Comparison of ENCODE assay signal across 2 cellular contexts in genomic region chr7:80632819-80633218, GRCh38.
A peak's percentile ranks its signal among the peaks of the same experiment; 100 is the strongest.
TF ChIP-seq lines count a peak whose summit lies in the region.

No MANE protein-coding gene starts in this region.

TF ChIP-seq in IMR-90, 13 proteins besides CTCF, POLR2A, EP300 and RAD21:
- TF ChIP-seq FOS (IDR thresholded peaks at IDR 0.05; ENCODE audit: low read depth, low read length) (no peak), RFX5 (IDR thresholded peaks at IDR 0.05; ENCODE audit: low read depth, low read length) (no peak), MXI1 (IDR thresholded peaks at IDR 0.05; ENCODE audit: borderline replicate concordance, low read depth, low read length) (no peak), BHLHE40 (IDR thresholded peaks at IDR 0.05; ENCODE audit: low read depth, low read length) (no peak), CHD1 (IDR thresholded peaks at IDR 0.05; ENCODE audit: low read depth, low read length) (no peak), CEBPB (IDR thresholded peaks at IDR 0.05; ENCODE audit: low read depth, low read length) (no peak), MAZ (IDR thresholded peaks at IDR 0.05; ENCODE audit: borderline replicate concordance, low read depth, low read length) (no peak), SMC3 (IDR thresholded peaks at IDR 0.05; ENCODE audit: low read depth, low read length) (no peak), NFE2L2 (IDR thresholded peaks at IDR 0.05; ENCODE audit: low read depth, low read length) (no peak), RCOR1 (IDR thresholded peaks at IDR 0.05; ENCODE audit: insufficient replicate concordance, low read length) (no peak)
- TF ChIP-seq, protein P1, sequence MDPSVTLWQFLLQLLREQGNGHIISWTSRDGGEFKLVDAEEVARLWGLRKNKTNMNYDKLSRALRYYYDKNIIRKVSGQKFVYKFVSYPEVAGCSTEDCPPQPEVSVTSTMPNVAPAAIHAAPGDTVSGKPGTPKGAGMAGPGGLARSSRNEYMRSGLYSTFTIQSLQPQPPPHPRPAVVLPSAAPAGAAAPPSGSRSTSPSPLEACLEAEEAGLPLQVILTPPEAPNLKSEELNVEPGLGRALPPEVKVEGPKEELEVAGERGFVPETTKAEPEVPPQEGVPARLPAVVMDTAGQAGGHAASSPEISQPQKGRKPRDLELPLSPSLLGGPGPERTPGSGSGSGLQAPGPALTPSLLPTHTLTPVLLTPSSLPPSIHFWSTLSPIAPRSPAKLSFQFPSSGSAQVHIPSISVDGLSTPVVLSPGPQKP (IDR thresholded peaks at IDR 0.05; ENCODE audit: borderline replicate concordance, low read depth, low read length) = no peak
TF ChIP-seq in IMR-90: peak in this region for 0.

TF ChIP-seq in HepG2, 621 proteins besides CTCF, POLR2A, EP300 and RAD21:
- TF ChIP-seq CEBPB (IDR thresholded peaks at IDR 0.05; ENCODE audit: borderline replicate concordance, low read depth, low read length) = peak; percentile 24; the same call in 1 of the 2 replicates
- TF ChIP-seq ZNF101 (CRISPR knock-in tag; IDR thresholded peaks at IDR 0.05; ENCODE audit: borderline replicate concordance, low read depth) = no peak
- no peak for TF ChIP-seq FOXP1 (IDR thresholded peaks at IDR 0.05)
- no peak for TF ChIP-seq FOXP1 (CRISPR knock-in tag; IDR thresholded peaks at IDR 0.05)
- TF ChIP-seq GATAD2A (CRISPR knock-in tag; IDR thresholded peaks at IDR 0.05) = 0 out of 2 replicates have a peak, but pooled peaks have one; percentile 22
- TF ChIP-seq ZFP91 (CRISPR knock-in tag; IDR thresholded peaks at IDR 0.05; ENCODE audit: borderline replicate concordance) = no peak
- TF ChIP-seq CEBPG (CRISPR knock-in tag; IDR thresholded peaks at IDR 0.05) = peak; percentile 56; the same call in 1 of the 2 replicates
- TF ChIP-seq, protein P2, sequence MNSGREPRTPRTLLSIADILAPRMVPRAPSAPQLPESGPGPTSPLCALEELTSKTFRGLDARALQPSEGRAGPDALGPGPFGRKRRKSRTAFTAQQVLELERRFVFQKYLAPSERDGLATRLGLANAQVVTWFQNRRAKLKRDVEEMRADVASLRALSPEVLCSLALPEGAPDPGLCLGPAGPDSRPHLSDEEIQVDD (CRISPR knock-in tag; IDR thresholded peaks at IDR 0.05; ENCODE audit: borderline replicate concordance) = no peak
- peak; percentile 77 for TF ChIP-seq ONECUT2 (CRISPR knock-in tag; IDR thresholded peaks at IDR 0.05)
